In genomic region chr3:47909607-47910006, GRCh38 we compare ENCODE assay signal across 13 cellular contexts.
DNase-seq lines count a peak whose midpoint lies in the region; ATAC-seq, FAIRE-seq and TF ChIP-seq lines count a peak whose summit lies in the region.
"Had no signal": no experiment of that assay in that cellular context is flagged by ENCODE, and none has a peak within 500 bp of the region (broad histone marks: within the 10 kb centered on the region; RNA-seq: fewer than 3 reads in every experiment).

No MANE protein-coding gene starts in this region.

- no peak for DNase-seq in H9
- DNase-seq in T-helper 17 cell = no peak
- DNase-seq in epithelial cell of proximal tubule (ENCODE audit: low read depth) = peak; percentile 61
- no peak for DNase-seq in pancreas
- DNase-seq in stimulated activated effector memory CD8-positive, alpha-beta T cell treated with anti-CD3 and anti-CD28 coated beads, Interleukin-12 subunit alpha, Interleukin-12 subunit beta, amount 100 ng/mL, for 72 hours (ENCODE audit: low spot score in 2 of 2) = no peak
- DNase-seq in tibial nerve (ENCODE audit: low spot score in 2 of 2) = no peak
- DNase-seq: Kasumi-1, NCI-H1930, NCI-H510A, Peyer's patch, SHP77 treated with DMSO at 0.1 percent for 48 hours had no signal

- no peaks in the 10 kb centered on the region for H3K79me2 ChIP-seq in H9 (ENCODE audit: insufficient read depth, low read length)

- no peak overlapping the region for H3K23ac ChIP-seq in H9 (ENCODE audit: insufficient read length, low read depth, low read length)

- H3K4me1 ChIP-seq in H9 (ENCODE audit: insufficient read depth, low read length) (no peaks in the 10 kb centered on the region), pancreas (peaks cover 0 to 6% (median 0%) of the 10 kb centered on the region in 3 donors), tibial nerve (no peaks in the 10 kb centered on the region)
- H3K4me1 ChIP-seq: BLaER1, Peyer's patch had no signal

- no peak overlapping the region for H2BK20ac ChIP-seq in H9 (ENCODE audit: low read depth, low read length, poor library complexity, severe bottlenecking)

- no peaks in the 10 kb centered on the region for H4K20me1 ChIP-seq in H9 (ENCODE audit: control insufficient read depth, insufficient read depth, insufficient read length)
- H4K20me1 ChIP-seq: BLaER1 had no signal

- H3K27me3 ChIP-seq in H9 (ENCODE audit: insufficient read depth, low read length) (no peaks in the 10 kb centered on the region), pancreas (no peaks in the 10 kb centered on the region), tibial nerve (no peaks in the 10 kb centered on the region)
- H3K27me3 ChIP-seq: BLaER1, Peyer's patch had no signal

- H3K27me3 Mint-ChIP-seq in H9 (ENCODE audit: low read depth) (no peaks in the 10 kb centered on the region), T-helper 17 cell (no peaks in the 10 kb centered on the region)

- H2BK15ac ChIP-seq in H9 (ENCODE audit: low read depth, low read length) = no peak overlapping the region

- H3K9me3 ChIP-seq in H9 (ENCODE audit: control insufficient read depth, low read depth, low read length) (no peaks in the 10 kb centered on the region), T-helper 17 cell (ENCODE audit: control insufficient read depth, low read length, poor library complexity, severe bottlenecking) (no peaks in the 10 kb centered on the region), pancreas (no peaks in the 10 kb centered on the region), tibial nerve (no peaks in the 10 kb centered on the region)
- H3K9me3 ChIP-seq: BLaER1, Peyer's patch had no signal

- FAIRE-seq in pancreas (lab: Jason Lieb, UNC) = no peak

- no peak overlapping the region for H2BK120ac ChIP-seq in H9 (ENCODE audit: low read depth, low read length, poor library complexity, severe bottlenecking)

- H3K4me3 ChIP-seq in epithelial cell of proximal tubule (ENCODE audit: low read depth, low read length) = no peak overlapping the region
- H3K4me3 ChIP-seq in pancreas = no peak overlapping the region
- H3K4me3 ChIP-seq in tibial nerve = no peak overlapping the region
- H3K4me3 ChIP-seq: BLaER1, Peyer's patch had no signal

- no peak overlapping the region for H3K4me3 Mint-ChIP-seq in H9
- no peak overlapping the region for H3K4me3 Mint-ChIP-seq in T-helper 17 cell
- H3K4me3 Mint-ChIP-seq in stimulated activated effector memory CD8-positive, alpha-beta T cell treated with anti-CD3 and anti-CD28 coated beads, Interleukin-12 subunit alpha, Interleukin-12 subunit beta, amount 100 ng/mL, for 72 hours = no peak overlapping the region

- H2BK5ac ChIP-seq in H9 (ENCODE audit: insufficient read length, low read length) = no peak overlapping the region

- H2BK12ac ChIP-seq in H9 (ENCODE audit: insufficient read length, low read depth, low read length) = no peak overlapping the region

- H3K27ac ChIP-seq in H9 (ENCODE audit: insufficient read length, low read depth, low read length) = no peak overlapping the region
- H3K27ac ChIP-seq in pancreas = no peak overlapping the region
- no peak overlapping the region for H3K27ac ChIP-seq in tibial nerve
- H3K27ac ChIP-seq: BLaER1, Peyer's patch had no signal

- no CpG with 5 or more reads among the region's 2 CpGs for WGBS in H9 (ENCODE audit: extremely low coverage, insufficient read length, low lambda C conversion rate)
- WGBS in pancreas, 2 donors = 78 to 92% methylated on average over 2 of the region's 2 CpGs
- WGBS in tibial nerve, 2 donors = 68 to 89% methylated on average over 2 of the region's 2 CpGs

- peaks cover 15 to 24% of the 10 kb centered on the region in 2 experiments for H3K4me1 Mint-ChIP-seq in H9
- peaks cover 4% of the 10 kb centered on the region for H3K4me1 Mint-ChIP-seq in T-helper 17 cell
- peaks cover 8% of the 10 kb centered on the region for H3K4me1 Mint-ChIP-seq in stimulated activated effector memory CD8-positive, alpha-beta T cell treated with anti-CD3 and anti-CD28 coated beads, Interleukin-12 subunit alpha, Interleukin-12 subunit beta, amount 100 ng/mL, for 72 hours

- no peak overlapping the region for H3K4me2 ChIP-seq in H9 (ENCODE audit: insufficient read depth, insufficient read length, low read length)
- H3K4me2 ChIP-seq: BLaER1 had no signal

- intact Hi-C loops in pancreas (cut with DNase I) = no loop called here

- no peak for ATAC-seq in T-helper 17 cell
- peak; percentile 27 to 59 (median 37) for ATAC-seq in pancreas
- ATAC-seq in stimulated activated effector memory CD8-positive, alpha-beta T cell treated with anti-CD3 and anti-CD28 coated beads, Interleukin-12 subunit alpha, Interleukin-12 subunit beta, amount 100 ng/mL, for 72 hours = no peak
- no peak for ATAC-seq in GM18868 (IDR thresholded peaks at IDR 0.05; ENCODE audit: unreplicated experiment)

- no peaks in the 10 kb centered on the region for H3K79me1 ChIP-seq in H9 (ENCODE audit: insufficient read depth, low read depth, low read length, poor library complexity, severe bottlenecking)

- no peaks in the 10 kb centered on the region for H3K9me3 Mint-ChIP-seq in H9
- no peaks in the 10 kb centered on the region for H3K9me3 Mint-ChIP-seq in stimulated activated effector memory CD8-positive, alpha-beta T cell treated with anti-CD3 and anti-CD28 coated beads, Interleukin-12 subunit alpha, Interleukin-12 subunit beta, amount 100 ng/mL, for 72 hours

- H2AFZ ChIP-seq in H9 (ENCODE audit: low read length) = no peak overlapping the region

- no peak overlapping the region for H3K56ac ChIP-seq in H9 (ENCODE audit: insufficient read length, low read depth, low read length)

- H3K27ac Mint-ChIP-seq in H9 (peak overlapping the region in 2 of 3 experiments; percentile 20 to 53; a peak in 4 of 7 replicates), T-helper 17 cell (peak overlapping the region; percentile 66)
- H3K27ac Mint-ChIP-seq in stimulated activated effector memory CD8-positive, alpha-beta T cell treated with anti-CD3 and anti-CD28 coated beads, Interleukin-12 subunit alpha, Interleukin-12 subunit beta, amount 100 ng/mL, for 72 hours = no peak overlapping the region

- no peaks in the 10 kb centered on the region for H3K23me2 ChIP-seq in H9 (ENCODE audit: insufficient read length, low read depth, low read length, poor library complexity, severe bottlenecking)

- no peak overlapping the region for H2AK5ac ChIP-seq in H9 (ENCODE audit: insufficient read length, low read length)

- no peak overlapping the region for H3K14ac ChIP-seq in H9 (ENCODE audit: insufficient read depth, low read length)

- no peak for TF ChIP-seq POLR2A in tibial nerve (IDR thresholded peaks at IDR 0.05)

- H3K36me3 ChIP-seq in pancreas (peaks cover 0 to 7% (median 0%) of the 10 kb centered on the region in 3 donors), tibial nerve (peaks cover 0 to 72% (median 9%) of the 10 kb centered on the region in 3 donors)

- no peak overlapping the region for H4K91ac ChIP-seq in H9 (ENCODE audit: insufficient read length, low read depth, low read length)

- no peak for TF ChIP-seq EP300 in tibial nerve (IDR thresholded peaks at IDR 0.05)

- H3K36me3 Mint-ChIP-seq in H9 (ENCODE audit: insufficient read depth in 1 of 3, low read depth in 3 of 3) (peaks cover 9 to 45% (median 27%) of the 10 kb centered on the region in 3 experiments; a peak in 6 of 7 replicates), T-helper 17 cell (ENCODE audit: low read depth) (peaks cover 12% of the 10 kb centered on the region)
- H3K36me3 Mint-ChIP-seq in stimulated activated effector memory CD8-positive, alpha-beta T cell treated with anti-CD3 and anti-CD28 coated beads, Interleukin-12 subunit alpha, Interleukin-12 subunit beta, amount 100 ng/mL, for 72 hours = peaks cover 70% of the 10 kb centered on the region

- no peak overlapping the region for H3K9ac ChIP-seq in H9 (ENCODE audit: extremely low read depth, insufficient read length, low read length)
- H3K9ac ChIP-seq: BLaER1 had no signal

- no peak overlapping the region for H3K4ac ChIP-seq in H9 (ENCODE audit: low read depth, low read length)

- no peak for TF ChIP-seq CTCF in H9 (conservative IDR thresholded peaks at IDR 0.05)
- TF ChIP-seq CTCF in epithelial cell of proximal tubule (conservative IDR thresholded peaks at IDR 0.05; ENCODE audit: low read depth, low read length) = no peak
- no peak for TF ChIP-seq CTCF in pancreas (IDR thresholded peaks at IDR 0.05)
- TF ChIP-seq CTCF in tibial nerve (IDR thresholded peaks at IDR 0.05) = no peak

- H3K18ac ChIP-seq in H9 (ENCODE audit: insufficient read length, low read depth, low read length) = no peak overlapping the region

- H4K8ac ChIP-seq in H9 (replicated peaks; ENCODE audit: insufficient read length, low read depth, low read length) = no peak overlapping the region

- no peak overlapping the region for H3T11ph ChIP-seq in H9 (ENCODE audit: low read length)

- no peak overlapping the region for H4K5ac ChIP-seq in H9 (ENCODE audit: insufficient read length, low read depth, low read length)

Comparison
In these comparisons a context has a peak if more than half of its experiments do, and no peak if none do; other contexts are left out.
1. ATAC-seq: peak in pancreas (4 of 4); none in T-helper 17 cell (single experiment), stimulated activated effector memory CD8-positive, alpha-beta T cell treated with anti-CD3 and anti-CD28 coated beads, Interleukin-12 subunit alpha, Interleukin-12 subunit beta, amount 100 ng/mL, for 72 hours (single experiment) and GM18868 (single experiment).